8 cellular contexts compared by ENCODE assay signal in the genomic region with DNA sequence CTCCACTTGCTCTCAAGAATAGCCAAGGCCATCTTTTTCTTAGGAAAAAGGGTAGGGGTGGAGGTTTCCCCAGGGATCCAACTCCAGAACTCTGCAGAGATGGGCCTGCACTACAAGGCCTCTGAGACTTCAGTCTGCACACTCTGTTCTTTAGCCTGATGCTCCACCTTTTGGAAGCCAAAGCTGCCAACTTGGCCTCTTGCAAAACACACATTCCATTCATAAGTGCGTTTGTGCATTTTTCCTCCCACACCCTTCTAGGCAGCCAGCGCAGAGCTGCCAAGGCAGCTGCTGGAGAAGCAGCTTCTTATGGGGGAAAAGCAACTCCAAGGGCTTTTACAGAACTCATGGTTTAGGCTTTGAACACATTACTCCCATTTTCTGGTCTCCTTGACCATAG. TPM values are rescaled to one million over a fixed set of nuclear protein-coding genes. Genes with fewer than 3 reads are reported as not detected.
A peak's percentile ranks its signal among the peaks of the same experiment; 100 is the strongest.
DNase-seq lines count a peak whose midpoint lies in the region; ATAC-seq, FAIRE-seq and TF ChIP-seq lines count a peak whose summit lies in the region.

No MANE protein-coding gene starts in this region.

- intact Hi-C loops in head of caudate nucleus (cut with DNase I): loop anchor here (2.0 kb wide), 1 partner anchor 233 kb away; no protein-coding TSS in a partner anchor

- no peaks in the 10 kb centered on the region for H3K27me3 ChIP-seq in BJ (ENCODE audit: control insufficient read depth, insufficient read depth, low read length)
- no peaks in the 10 kb centered on the region for H3K27me3 ChIP-seq in SK-N-SH (ENCODE audit: insufficient read depth)
- no peaks in the 10 kb centered on the region for H3K27me3 ChIP-seq in effector memory CD4-positive, alpha-beta T cell (replicated peaks; ENCODE audit: control insufficient read depth, insufficient read depth, low read length, poor library complexity, severe bottlenecking)

- DNase-seq in BJ (ENCODE audit: low read depth) (peak; percentile 73), SK-N-SH (no peak), head of caudate nucleus (peak in 35 of 42 donors; percentile 2 to 72 (median 46)), pons (ENCODE audit: low spot score) (peak; percentile 40), frontal cortex (ENCODE audit: low spot score in 2 of 2) (no peak)
- DNase-seq in stimulated activated CD4-positive, alpha-beta T cell treated with anti-CD3 and anti-CD28 coated beads, Interleukin-1b, Interleukin-23, amount 100 ng/mL, for 48 hours: no peak
- DNase-seq in effector memory CD4-positive, alpha-beta T cell: no peak

- no peak for TF ChIP-seq EP300 in SK-N-SH (IDR thresholded peaks at IDR 0.05; ENCODE audit: borderline replicate concordance in 1 of 2, low read depth in 1 of 2, low read length in 1 of 2)

- H3K36me3 ChIP-seq in BJ (ENCODE audit: control insufficient read depth, insufficient read depth, low read length) (peaks cover 3% of the 10 kb centered on the region; the same call in 1 of the 2 replicates), SK-N-SH (replicated peaks in 1 of 2; ENCODE audit: control insufficient read depth in 1 of 2, insufficient read depth in 2 of 2, low read length in 1 of 2) (peaks cover 33 to 34% of the 10 kb centered on the region in 2 experiments)
- H3K36me3 ChIP-seq in effector memory CD4-positive, alpha-beta T cell (ENCODE audit: control insufficient read depth, insufficient read depth, low read length): no peaks in the 10 kb centered on the region

- CTCF ChIA-PET in BJ (lab: Yijun Ruan, JAX): interaction anchor here (0.7 to 5.5 kb wide), 13 partner anchors 14 to 307 kb away, joined by 3 to 74 read pairs (median 5); a partner anchor contains a TSS
- CTCF ChIA-PET in SK-N-SH (lab: Yijun Ruan, JAX): interaction anchor here (1.4 to 3.8 kb wide), 6 partner anchors 15 to 449 kb away, joined by 4 to 25 read pairs (median 18); no protein-coding TSS in a partner anchor

- no peak overlapping the region for H3K4me3 ChIP-seq in BJ (ENCODE audit: low read depth, low read length)
- no peak overlapping the region for H3K4me3 ChIP-seq in SK-N-SH (ENCODE audit: low read depth in 2 of 2, low read length in 1 of 2)
- no peak overlapping the region for H3K4me3 ChIP-seq in effector memory CD4-positive, alpha-beta T cell (ENCODE audit: insufficient read depth, low read depth, low read length, poor library complexity, severe bottlenecking)

- no peak for TF ChIP-seq CTCF in BJ (IDR thresholded peaks at IDR 0.05; ENCODE audit: insufficient read depth, low read depth, low read length)
- no peak for TF ChIP-seq CTCF in SK-N-SH (IDR thresholded peaks at IDR 0.05)

- ATAC-seq in HG02759 (IDR thresholded peaks at IDR 0.05; ENCODE audit: unreplicated experiment): no peak

- H3K9me2 ChIP-seq in SK-N-SH: no peaks in the 10 kb centered on the region

- peak overlapping the region; percentile 11 to 65; a peak in 2 of 4 replicates for H3K27ac ChIP-seq in SK-N-SH (ENCODE audit: low read depth in 2 of 2, low read length in 1 of 2)
- no peak overlapping the region for H3K27ac ChIP-seq in effector memory CD4-positive, alpha-beta T cell (ENCODE audit: insufficient read depth, low read length, poor library complexity, severe bottlenecking)

- WGBS in SK-N-SH (ENCODE audit: low lambda C conversion rate): 53% methylated on average over 2 of the region's 2 CpGs

- no peaks in the 10 kb centered on the region for H3K9me3 ChIP-seq in SK-N-SH
- H3K9me3 ChIP-seq in effector memory CD4-positive, alpha-beta T cell (ENCODE audit: control insufficient read depth, low read length): no peaks in the 10 kb centered on the region

- H3K4me1 ChIP-seq in SK-N-SH (ENCODE audit: control insufficient read depth in 1 of 2, insufficient read depth in 2 of 2, low read depth in 1 of 2, low read length in 1 of 2): peaks cover 0 to 4% of the 10 kb centered on the region in 2 experiments; a peak in 2 of 4 replicates
- H3K4me1 ChIP-seq in effector memory CD4-positive, alpha-beta T cell (ENCODE audit: control insufficient read depth, insufficient read depth, low read length, poor library complexity, severe bottlenecking): no peaks in the 10 kb centered on the region

- H3K4me2 ChIP-seq in SK-N-SH: no peak overlapping the region

- no peak overlapping the region for H2AFZ ChIP-seq in SK-N-SH (ENCODE audit: low read depth)

- H3K79me2 ChIP-seq in SK-N-SH (ENCODE audit: insufficient read depth): 0 out of 2 replicates have a peak, but pooled peaks cover 2% of the 10 kb centered on the region

- POLR2A ChIA-PET in BJ (lab: Charles Lee) (interaction anchor here (0.5 to 1.0 kb wide), 3 partner anchors 49 to 138 kb away, joined by 3 to 9 read pairs (median 4); a partner anchor contains a TSS), SK-N-SH (lab: Yijun Ruan, JAX) (no interaction called here)

- no peaks in the 10 kb centered on the region for H4K20me1 ChIP-seq in SK-N-SH (ENCODE audit: insufficient read depth)

- TF ChIP-seq RAD21 in SK-N-SH (IDR thresholded peaks at IDR 0.05; ENCODE audit: low read length): peak; percentile 10; the same call in 1 of the 2 replicates

- FAIRE-seq in frontal cortex (lab: Jason Lieb, UNC): no peak

- H3F3A ChIP-seq in SK-N-SH (replicated peaks; ENCODE audit: insufficient read depth): peaks cover 7% of the 10 kb centered on the region

- no peak overlapping the region for H3K9ac ChIP-seq in SK-N-SH

TF ChIP-seq in SK-N-SH, 30 proteins besides CTCF, POLR2A, EP300 and RAD21 (continues in another document):
- no peak for TF ChIP-seq ELF1 (IDR thresholded peaks at IDR 0.05)
- no peak for TF ChIP-seq TEAD4 (IDR thresholded peaks at IDR 0.05; ENCODE audit: borderline replicate concordance, insufficient read depth)
- no peak for TF ChIP-seq TAF1 (IDR thresholded peaks at IDR 0.05; ENCODE audit: borderline replicate concordance, low read depth, low read length)
- TF ChIP-seq, protein P1, sequence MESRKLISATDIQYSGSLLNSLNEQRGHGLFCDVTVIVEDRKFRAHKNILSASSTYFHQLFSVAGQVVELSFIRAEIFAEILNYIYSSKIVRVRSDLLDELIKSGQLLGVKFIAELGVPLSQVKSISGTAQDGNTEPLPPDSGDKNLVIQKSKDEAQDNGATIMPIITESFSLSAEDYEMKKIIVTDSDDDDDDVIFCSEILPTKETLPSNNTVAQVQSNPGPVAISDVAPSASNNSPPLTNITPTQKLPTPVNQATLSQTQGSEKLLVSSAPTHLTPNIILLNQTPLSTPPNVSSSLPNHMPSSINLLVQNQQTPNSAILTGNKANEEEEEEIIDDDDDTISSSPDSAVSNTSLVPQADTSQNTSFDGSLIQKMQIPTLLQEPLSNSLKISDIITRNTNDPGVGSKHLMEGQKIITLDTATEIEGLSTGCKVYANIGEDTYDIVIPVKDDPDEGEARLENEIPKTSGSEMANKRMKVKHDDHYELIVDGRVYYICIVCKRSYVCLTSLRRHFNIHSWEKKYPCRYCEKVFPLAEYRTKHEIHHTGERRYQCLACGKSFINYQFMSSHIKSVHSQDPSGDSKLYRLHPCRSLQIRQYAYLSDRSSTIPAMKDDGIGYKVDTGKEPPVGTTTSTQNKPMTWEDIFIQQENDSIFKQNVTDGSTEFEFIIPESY (IDR thresholded peaks at IDR 0.05; ENCODE audit: borderline replicate concordance, low read depth): no peak
- no peak for TF ChIP-seq RXRA (IDR thresholded peaks at IDR 0.05; ENCODE audit: borderline replicate concordance, low read depth)
- TF ChIP-seq, protein P2, sequence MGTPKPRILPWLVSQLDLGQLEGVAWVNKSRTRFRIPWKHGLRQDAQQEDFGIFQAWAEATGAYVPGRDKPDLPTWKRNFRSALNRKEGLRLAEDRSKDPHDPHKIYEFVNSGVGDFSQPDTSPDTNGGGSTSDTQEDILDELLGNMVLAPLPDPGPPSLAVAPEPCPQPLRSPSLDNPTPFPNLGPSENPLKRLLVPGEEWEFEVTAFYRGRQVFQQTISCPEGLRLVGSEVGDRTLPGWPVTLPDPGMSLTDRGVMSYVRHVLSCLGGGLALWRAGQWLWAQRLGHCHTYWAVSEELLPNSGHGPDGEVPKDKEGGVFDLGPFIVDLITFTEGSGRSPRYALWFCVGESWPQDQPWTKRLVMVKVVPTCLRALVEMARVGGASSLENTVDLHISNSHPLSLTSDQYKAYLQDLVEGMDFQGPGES (IDR thresholded peaks at IDR 0.05; ENCODE audit: low read depth, low read length): no peak
- no peak for TF ChIP-seq SMC3 (IDR thresholded peaks at IDR 0.05; ENCODE audit: low read depth, low read length)
- peak; percentile 26; the same call in 1 of the 2 replicates for TF ChIP-seq NFIC (IDR thresholded peaks at IDR 0.05; ENCODE audit: borderline replicate concordance)
- 0 out of 2 replicates have a peak, but pooled peaks have one; percentile 11 for TF ChIP-seq TCF12 (IDR thresholded peaks at IDR 0.05)

RNA-seq across cellular contexts. Expression of a gene that starts 45.3 kb away (rescaled TPM):
- polyA plus RNA-seq in BJ (2011; rRNA removed) (2.2 and 3.2 TPM in 2 replicates), SK-N-SH (2012; rRNA removed) (3.8 and 5.2 TPM in 2 replicates)
- 2.9 and 3.4 TPM in 2 replicates for polyA minus RNA-seq in BJ (2011; rRNA and poly(A)+ RNA removed)
- polyA plus RNA-seq in SK-N-SH (2012; cell fraction: cytosol; rRNA removed): 3.4 TPM in 2 replicates
- 8.2 and 9.3 TPM in 2 replicates for polyA plus RNA-seq in SK-N-SH (2012; cell fraction: nucleus; rRNA removed)
- total RNA-seq in frontal cortex: 7.7 TPM

RNA-seq across cellular contexts. Expression of a gene that starts 45.3 kb away (rescaled TPM):
- polyA plus RNA-seq in BJ (2011; rRNA removed) (7.4 and 10.7 TPM in 2 replicates), SK-N-SH (2012; rRNA removed) (9.1 and 13.6 TPM in 2 replicates)
- polyA minus RNA-seq in BJ (2011; rRNA and poly(A)+ RNA removed): 3.7 and 6.1 TPM in 2 replicates
- polyA plus RNA-seq in SK-N-SH (2012; cell fraction: cytosol; rRNA removed): 11.7 and 13.2 TPM in 2 replicates
- 16.7 and 21.1 TPM in 2 replicates for polyA plus RNA-seq in SK-N-SH (2012; cell fraction: nucleus; rRNA removed)
- total RNA-seq in frontal cortex: 22.0 TPM

RNA-seq across cellular contexts. Expression of a gene that starts 48.6 kb away (rescaled TPM):
- polyA plus RNA-seq in BJ (2011; rRNA removed) (10.9 and 15.5 TPM in 2 replicates), SK-N-SH (2012; rRNA removed) (4.7 and 6.2 TPM in 2 replicates)
- 24.2 and 35.7 TPM in 2 replicates for polyA minus RNA-seq in BJ (2011; rRNA and poly(A)+ RNA removed)
- 4.5 and 4.7 TPM in 2 replicates for polyA plus RNA-seq in SK-N-SH (2012; cell fraction: cytosol; rRNA removed)
- polyA plus RNA-seq in SK-N-SH (2012; cell fraction: nucleus; rRNA removed): 6.8 and 7.8 TPM in 2 replicates
- total RNA-seq in frontal cortex: 18.8 TPM

RNA-seq across cellular contexts. Expression of a gene that starts 49.0 kb away (rescaled TPM):
- 19.3 and 38.8 TPM in 2 replicates for polyA plus RNA-seq in BJ (2011; rRNA removed)
- 6.6 and 6.9 TPM in 2 replicates for polyA minus RNA-seq in BJ (2011; rRNA and poly(A)+ RNA removed)
- 18.1 and 21.9 TPM in 2 replicates for polyA plus RNA-seq in SK-N-SH (2012; rRNA removed)
- 30.9 and 32.6 TPM in 2 replicates for polyA plus RNA-seq in SK-N-SH (2012; cell fraction: cytosol; rRNA removed)
- 2.8 and 8.5 TPM in 2 replicates for polyA plus RNA-seq in SK-N-SH (2012; cell fraction: nucleus; rRNA removed)
- 53.0 TPM for total RNA-seq in frontal cortex

Comparison
In these comparisons a context has a peak if more than half of its experiments do, and no peak if none do; other contexts are left out.
1. DNase-seq: peak in BJ (single experiment), head of caudate nucleus (35 of 42) and pons (single experiment); none in SK-N-SH (single experiment), frontal cortex (0 of 2), stimulated activated CD4-positive, alpha-beta T cell treated with anti-CD3 and anti-CD28 coated beads, Interleukin-1b, Interleukin-23, amount 100 ng/mL, for 48 hours (single experiment) and effector memory CD4-positive, alpha-beta T cell (0 of 3).